Comparison of ENCODE assay signal across 8 cellular contexts in genomic region chr1:156750932-156751723, GRCh38. TPM values are rescaled to one million over a fixed set of nuclear protein-coding genes. Genes with fewer than 3 reads are reported as not detected.
DNase-seq lines count a peak whose midpoint lies in the region; ATAC-seq and TF ChIP-seq lines count a peak whose summit lies in the region.

HDGF (minus strand) TSS chr1:156751675; CDS start chr1:156751429, 246 bp downstream.

- peak; percentile 31 for DNase-seq in NCI-H510A treated with DMSO at 0.1 percent for 48 hours (lab: John Stamatoyannopoulos, UW)
- no peak for DNase-seq in NCI-H510A (lab: John Stamatoyannopoulos, UW)
- peak; percentile 66 for DNase-seq in OCI-M1 (lab: John Stamatoyannopoulos, UW)
- peak in 1 of 2 donors; percentile 77 for DNase-seq in ascending aorta (ENCODE audit: low spot score in 2 of 2)
- DNase-seq in hepatic stellate cell (ENCODE audit: low spot score): peak; percentile 52
- no peak for DNase-seq in retinal pigment epithelial cell (ENCODE audit: low read depth)
- no peak for DNase-seq in SK-N-DZ (ENCODE audit: low spot score)

- peak within 1 kb of the TSS; percentile 73 to 91 for H3K4me3 ChIP-seq in ascending aorta
- H3K4me3 ChIP-seq in retinal pigment epithelial cell (ENCODE audit: low read length): peak within 1 kb of the TSS; percentile 93

- H3K9me3 ChIP-seq in ascending aorta: no peaks in the 10 kb centered on the region

- no peaks in the 10 kb centered on the region for H3K36me3 ChIP-seq in ascending aorta

- intact Hi-C loops in ascending aorta (cut with DNase I): loop anchor here (1.0 kb wide), 3 partner anchors 10 to 23 kb away; partner anchors contain the start of genes ISG20L2, METTL25B, MRPL24 and PRCC

- peak; percentile 17 for ATAC-seq in HG02759 (IDR thresholded peaks at IDR 0.05; ENCODE audit: unreplicated experiment)

- peak within 1 kb of the TSS; percentile 89 to 99 for H3K27ac ChIP-seq in ascending aorta

- H3K27me3 ChIP-seq in ascending aorta: no peaks in the 10 kb centered on the region

- TF ChIP-seq CTCF in ascending aorta (IDR thresholded peaks at IDR 0.05): peak in 1 of 3 experiments; percentile 42
- TF ChIP-seq CTCF in retinal pigment epithelial cell (conservative IDR thresholded peaks at IDR 0.05; ENCODE audit: low read depth, low read length): no peak

- H3K4me1 ChIP-seq in ascending aorta: peaks cover 14 to 32% of the 10 kb centered on the region in 2 donors

RNA-seq across cellular contexts. Expression of gene HDGF, which starts in this region (rescaled TPM):
- total RNA-seq in ascending aorta: 153 TPM
- polyA plus RNA-seq in SK-N-DZ (2014; cell fraction: cytosol; rRNA removed): 375 and 505 TPM in 2 replicates
- 394 and 426 TPM in 2 replicates for polyA plus RNA-seq in SK-N-DZ (2014; cell fraction: nucleus; rRNA removed)

Comparison
In these comparisons a context has a peak if more than half of its experiments do, and no peak if none do; other contexts are left out.
1. DNase-seq: peak in NCI-H510A treated with DMSO at 0.1 percent for 48 hours (single experiment), OCI-M1 (single experiment) and hepatic stellate cell (single experiment); none in NCI-H510A (single experiment), retinal pigment epithelial cell (single experiment) and SK-N-DZ (single experiment).